ENCODE assay signal across 11 cellular contexts in genomic region chr2:160940699-160941098, GRCh38.
DNase-seq lines count a peak whose midpoint lies in the region; ATAC-seq and TF ChIP-seq lines count a peak whose summit lies in the region.
"Had no signal": no experiment of that assay in that cellular context is flagged by ENCODE, and none has a peak within 500 bp of the region (broad histone marks: within the 10 kb centered on the region; RNA-seq: fewer than 3 reads in every experiment).

No MANE protein-coding gene starts in this region.

- CTCF ChIA-PET in Caco-2 (lab: Charles Lee), result no interaction called here

- no peaks in the 10 kb centered on the region for H3K27me3 ChIP-seq in Caco-2 (replicated peaks; ENCODE audit: control insufficient read depth, insufficient read depth, low read length)
- peaks cover 0 to 25% (median 0%) of the 10 kb centered on the region in 45 donors for H3K27me3 ChIP-seq in dorsolateral prefrontal cortex

- H3K4me3 ChIP-seq in fibroblast of the aortic adventitia (ENCODE audit: low read depth, low read length) (no peak overlapping the region), Caco-2 (ENCODE audit: low read depth, low read length) (no peak overlapping the region), dorsolateral prefrontal cortex (no peak overlapping the region)

- no peaks in the 10 kb centered on the region for H3K4me1 Mint-ChIP-seq in Caco-2 (ENCODE audit: low read depth, unreplicated experiment)

- H3K9me3 ChIP-seq in Caco-2, result no peaks in the 10 kb centered on the region

- H3K27ac Mint-ChIP-seq in Caco-2 (ENCODE audit: unreplicated experiment), result no peak overlapping the region

- H3K27ac ChIP-seq in dorsolateral prefrontal cortex, result no peak overlapping the region
- H3K27ac ChIP-seq: HL-60 had no signal

- no peaks in the 10 kb centered on the region for H3K4me1 ChIP-seq in Caco-2

- peak; percentile 73 for DNase-seq in fibroblast of the aortic adventitia (ENCODE audit: low read depth)
- no peak for DNase-seq in germinal center (ENCODE audit: low spot score)
- no peak for DNase-seq in EL
- DNase-seq in Caco-2, result no peak
- no peak for DNase-seq in dorsolateral prefrontal cortex
- DNase-seq: naive thymus-derived CD8-positive, alpha-beta T cell; NCI-H2227 treated with DMSO at 0.1 percent for 48 hours had no signal

- intact Hi-C loops in Caco-2 (cut with micrococcal nuclease; ENCODE audit: unreplicated experiment), result no loop called here
- intact Hi-C loops in dorsolateral prefrontal cortex (cut with DNase I), result no loop called here

- ATAC-seq in GM18502 (IDR thresholded peaks at IDR 0.05; ENCODE audit: poor library complexity, unreplicated experiment) (peak; percentile 86), GM21381 (IDR thresholded peaks at IDR 0.05; ENCODE audit: unreplicated experiment) (peak; percentile 80), HG03432 (IDR thresholded peaks at IDR 0.05; ENCODE audit: unreplicated experiment) (peak; percentile 81)

- no peak overlapping the region for H3K4me3 Mint-ChIP-seq in Caco-2 (ENCODE audit: unreplicated experiment)
- H3K4me3 Mint-ChIP-seq: naive thymus-derived CD8-positive, alpha-beta T cell had no signal

- TF ChIP-seq CTCF in fibroblast of the aortic adventitia (IDR thresholded peaks at IDR 0.05; ENCODE audit: insufficient read depth, low read length) (no peak), Caco-2 (IDR thresholded peaks at IDR 0.05; ENCODE audit: insufficient read depth in 1 of 2, low read depth in 1 of 2, low read length in 1 of 2, severe bottlenecking in 1 of 2, unreplicated experiment in 1 of 2) (no peak), dorsolateral prefrontal cortex (IDR thresholded peaks at IDR 0.05 in 54 of 56, conservative IDR thresholded peaks at IDR 0.05 in 2 of 56; ENCODE audit: low read depth in 1 of 56, partially characterized antibody in 56 of 56) (no peak)

- H3K9me3 Mint-ChIP-seq in Caco-2 (ENCODE audit: unreplicated experiment), result no peaks in the 10 kb centered on the region
- H3K9me3 Mint-ChIP-seq: naive thymus-derived CD8-positive, alpha-beta T cell had no signal

- H3K36me3 Mint-ChIP-seq in Caco-2 (ENCODE audit: insufficient read depth, unreplicated experiment), result no peaks in the 10 kb centered on the region
- H3K36me3 Mint-ChIP-seq: naive thymus-derived CD8-positive, alpha-beta T cell had no signal

- no peaks in the 10 kb centered on the region for H3K27me3 Mint-ChIP-seq in Caco-2 (ENCODE audit: insufficient read depth, unreplicated experiment)

- no peaks in the 10 kb centered on the region for H3K36me3 ChIP-seq in Caco-2 (ENCODE audit: control insufficient read depth, insufficient read depth, low read length)

- POLR2A ChIA-PET in Caco-2 (lab: Charles Lee), result no interaction called here

- no TSS peak for BruUV-seq in Caco-2 (replicated peaks; lab: Mats Ljungman, UMichigan)
